ENCODE assay signal across 23 cellular contexts in the genomic region with DNA sequence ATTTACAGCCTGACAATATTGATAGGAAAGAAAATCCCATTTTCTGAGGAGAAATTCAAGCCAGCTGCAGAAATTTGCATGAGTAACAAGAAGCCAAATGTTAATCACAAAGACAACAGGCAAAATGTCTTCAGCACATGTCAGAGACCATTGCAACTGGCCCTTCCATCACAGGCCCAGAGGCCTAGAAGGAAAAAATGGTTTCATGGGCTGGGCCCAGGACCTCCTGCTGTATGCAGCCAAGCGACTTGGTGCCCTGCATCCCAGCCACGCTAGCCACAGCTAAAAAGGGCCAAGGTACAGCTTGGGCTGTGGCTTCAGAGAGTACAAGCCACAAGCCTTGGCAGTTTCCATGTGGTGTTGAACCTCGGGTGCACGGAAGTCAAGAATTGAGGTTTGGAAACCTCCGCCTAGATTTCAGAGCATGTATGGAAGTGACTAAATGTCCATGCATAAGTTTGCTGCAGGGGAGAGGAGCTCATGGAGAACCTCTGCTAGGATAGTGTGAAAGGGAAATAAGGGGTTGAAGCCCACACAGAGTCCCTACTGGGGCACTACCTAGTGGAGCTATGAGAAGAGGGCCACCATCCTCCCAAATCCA.
"Had no signal": no experiment of that assay in that cellular context is flagged by ENCODE, and none has a peak within 500 bp of the region (broad histone marks: within the 10 kb centered on the region; RNA-seq: fewer than 3 reads in every experiment).

No MANE protein-coding gene starts in this region.

- H3K36me3 ChIP-seq: colonic mucosa, esophagus muscularis mucosa, esophagus squamous epithelium, gastrocnemius medialis, gastroesophageal sphincter, heart left ventricle, heart right ventricle had no signal

- H3K27me3 ChIP-seq: colonic mucosa, esophagus muscularis mucosa, esophagus squamous epithelium, foreskin keratinocyte, gastrocnemius medialis, gastroesophageal sphincter, heart left ventricle, heart right ventricle had no signal

- H3K4me1 ChIP-seq: colonic mucosa, esophagus muscularis mucosa, esophagus squamous epithelium, foreskin keratinocyte, gastrocnemius medialis, gastroesophageal sphincter, heart left ventricle, heart right ventricle had no signal

- H3K27ac ChIP-seq: colonic mucosa, coronary artery, dorsolateral prefrontal cortex, epithelial cell of prostate, esophagus muscularis mucosa, esophagus squamous epithelium, foreskin keratinocyte, gastrocnemius medialis, gastroesophageal sphincter, heart left ventricle, heart right ventricle had no signal

- H3K4me3 ChIP-seq: colonic mucosa, coronary artery, dorsolateral prefrontal cortex, esophagus muscularis mucosa, esophagus squamous epithelium, gastrocnemius medialis, gastroesophageal sphincter, heart left ventricle, heart right ventricle had no signal

- H3K9me3 ChIP-seq: colonic mucosa had no signal

- DNase-seq: colonic mucosa; cortex of kidney; dermis blood vessel endothelial cell; dorsolateral prefrontal cortex; effector CD4-positive, alpha-beta T cell; effector CD8-positive, alpha-beta T cell; effector memory CD4-positive, alpha-beta T cell; effector memory CD8-positive, alpha-beta T cell; endodermal cell; erythroblast; esophagus squamous epithelium; foreskin fibroblast; foreskin keratinocyte; foreskin melanocyte; gastrocnemius medialis; glutamatergic neuron; head of caudate nucleus; heart left ventricle; heart right ventricle had no signal
